21 cellular contexts compared by ENCODE assay signal in the genomic region with DNA sequence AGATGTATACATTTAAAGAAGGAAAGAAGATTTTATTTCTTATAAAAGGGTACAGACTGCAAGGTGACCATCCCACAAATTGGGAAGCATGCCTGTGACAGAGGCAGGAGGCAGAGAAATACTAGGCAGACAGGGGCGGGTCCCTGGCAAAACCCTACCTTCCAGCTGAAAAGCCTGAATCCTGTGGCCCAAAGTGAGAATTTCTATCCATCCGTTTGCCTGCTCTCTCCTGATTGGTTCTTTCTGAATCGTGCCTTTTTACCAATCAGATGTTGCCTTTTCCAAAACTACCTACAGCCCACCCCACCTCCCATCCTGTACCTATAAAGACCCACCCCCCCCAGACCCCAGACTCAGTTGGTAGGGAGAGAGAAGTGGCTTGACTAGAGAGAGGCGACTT.
"Had no signal": no experiment of that assay in that cellular context is flagged by ENCODE, and none has a peak within 500 bp of the region (broad histone marks: within the 10 kb centered on the region; RNA-seq: fewer than 3 reads in every experiment).

No MANE protein-coding gene starts in this region.

- H3K4me3 ChIP-seq: SJCRH30 had no signal

- H3K27ac ChIP-seq: HL-60, SJCRH30 had no signal

- ATAC-seq: SK-N-SH treated with all-trans-retinoic acid at 6 μM for 48 hours had no signal

- DNase-seq: KBM-7, MV-4-11, NCI-H1092, NCI-H1105 treated with DMSO at 0.1 percent for 48 hours, NCI-H1417 treated with DMSO at 0.1 percent for 48 hours, NCI-H146, NCI-H1694 treated with DMSO at 0.1 percent for 48 hours, NCI-H1930, NCI-H2081, NCI-H2107, NCI-H2227 treated with DMSO at 0.1 percent for 48 hours, NCI-H524 treated with DMSO at 0.1 percent for 48 hours, NCI-H69, NCI-H774, RPMI8226, SHP77 treated with DMSO at 0.1 percent for 48 hours, SJCRH30 had no signal

- H3K27me3 ChIP-seq: SJCRH30 had no signal

- H3K9me3 ChIP-seq: SJCRH30 had no signal

- FAIRE-seq: HTR-8/SVneo, RCC 7860 had no signal

- H3K36me3 ChIP-seq: SJCRH30 had no signal
